8 cellular contexts compared by ENCODE assay signal in genomic region chr12:120903382-120903817, GRCh38. TPM values are rescaled to one million over a fixed set of nuclear protein-coding genes. Genes with fewer than 3 reads are reported as not detected.
DNase-seq lines count a peak whose midpoint lies in the region; ATAC-seq and TF ChIP-seq lines count a peak whose summit lies in the region.

No MANE protein-coding gene starts in this region.

- peaks cover 15% of the 10 kb centered on the region for H3K36me3 Mint-ChIP-seq in activated T-helper 2 cell treated with anti-CD3 and anti-CD28 coated beads, Interferon-gamma antibody, Interleukin-2, Interleukin-4, amounts not matched to agents 10 μg/mL and 5 μg/mL and 100 μg/mL, durations not matched to agents 14 hours and 24 hours and 36 hours (ENCODE audit: low read depth)

- no peaks in the 10 kb centered on the region for H3K9me3 ChIP-seq in neutrophil

- ATAC-seq in HG02973 (IDR thresholded peaks at IDR 0.05; ENCODE audit: unreplicated experiment), result peak; percentile 34

- H3K27ac ChIP-seq in neutrophil, result peak overlapping the region; percentile 96

- no peaks in the 10 kb centered on the region for H3K36me3 ChIP-seq in neutrophil

- intact Hi-C loops in activated T-helper 2 cell treated with anti-CD3 and anti-CD28 coated beads, Interferon-gamma antibody, Interleukin-2, Interleukin-4, amounts not matched to agents 10 μg/mL and 5 μg/mL and 100 μg/mL, durations not matched to agents 14 hours and 24 hours and 36 hours (cut with micrococcal nuclease), result loop anchor here (5.0 kb wide), 2 partner anchors 46 to 59 kb away; no protein-coding TSS in a partner anchor

- H3K4me1 Mint-ChIP-seq in activated T-helper 2 cell treated with anti-CD3 and anti-CD28 coated beads, Interferon-gamma antibody, Interleukin-2, Interleukin-4, amounts not matched to agents 10 μg/mL and 5 μg/mL and 100 μg/mL, durations not matched to agents 14 hours and 24 hours and 36 hours (ENCODE audit: low read depth), result peaks cover 24% of the 10 kb centered on the region

- peak overlapping the region; percentile 86 for H3K27ac Mint-ChIP-seq in activated T-helper 2 cell treated with anti-CD3 and anti-CD28 coated beads, Interferon-gamma antibody, Interleukin-2, Interleukin-4, amounts not matched to agents 10 μg/mL and 5 μg/mL and 100 μg/mL, durations not matched to agents 14 hours and 24 hours and 36 hours

- H3K4me3 ChIP-seq in foreskin fibroblast (ENCODE audit: low read depth in 1 of 2, low read length in 2 of 2), result peak overlapping the region; percentile 73 to 93
- H3K4me3 ChIP-seq in neutrophil (ENCODE audit: low read depth in 1 of 2, low read length in 1 of 2), result peak overlapping the region; percentile 83 to 88

- no peak for TF ChIP-seq CTCF in foreskin fibroblast (IDR thresholded peaks at IDR 0.05; ENCODE audit: low read depth, low read length)
- peak; percentile 11 for TF ChIP-seq CTCF in neutrophil (IDR thresholded peaks at IDR 0.05)

- no peaks in the 10 kb centered on the region for H3K27me3 ChIP-seq in neutrophil

- no peaks in the 10 kb centered on the region for H3K27me3 Mint-ChIP-seq in activated T-helper 2 cell treated with anti-CD3 and anti-CD28 coated beads, Interferon-gamma antibody, Interleukin-2, Interleukin-4, amounts not matched to agents 10 μg/mL and 5 μg/mL and 100 μg/mL, durations not matched to agents 14 hours and 24 hours and 36 hours (ENCODE audit: low read depth)

- peak overlapping the region; percentile 97 for H3K4me3 Mint-ChIP-seq in activated T-helper 2 cell treated with anti-CD3 and anti-CD28 coated beads, Interferon-gamma antibody, Interleukin-2, Interleukin-4, amounts not matched to agents 10 μg/mL and 5 μg/mL and 100 μg/mL, durations not matched to agents 14 hours and 24 hours and 36 hours (ENCODE audit: low read depth)

- H3K9me3 Mint-ChIP-seq in activated T-helper 2 cell treated with anti-CD3 and anti-CD28 coated beads, Interferon-gamma antibody, Interleukin-2, Interleukin-4, amounts not matched to agents 10 μg/mL and 5 μg/mL and 100 μg/mL, durations not matched to agents 14 hours and 24 hours and 36 hours, result no peaks in the 10 kb centered on the region

- peaks cover 23 to 33% of the 10 kb centered on the region in 2 experiments for H3K4me1 ChIP-seq in neutrophil (ENCODE audit: control insufficient read depth in 1 of 2, insufficient read depth in 1 of 2, low read depth in 1 of 2, low read length in 1 of 2)

- DNase-seq in NOMO-1 (lab: John Stamatoyannopoulos, UW; ENCODE audit: unreplicated experiment in 2 of 2) (peak; percentile 17 to 25), NOMO-1 treated with dmso at 0.1 percent for 144 hours (lab: John Stamatoyannopoulos, UW; ENCODE audit: unreplicated experiment) (no peak), OCI-M1 (lab: John Stamatoyannopoulos, UW) (peak; percentile 55), foreskin fibroblast (peak; percentile 31 to 70), superior temporal gyrus (ENCODE audit: extremely low spot score) (peak; percentile 13)
- peak; percentile 60 for DNase-seq in activated T-helper 2 cell treated with anti-CD3 and anti-CD28 coated beads, Interferon-gamma antibody, Interleukin-2, Interleukin-4, amounts not matched to agents 10 μg/mL and 5 μg/mL and 100 μg/mL, durations not matched to agents 14 hours and 24 hours and 36 hours (ENCODE audit: low spot score)

RNA-seq across cellular contexts. Expression of gene SPPL3, which starts 0.8 kb away (rescaled TPM):
- 33.4 and 38.2 TPM in 2 replicates for total RNA-seq in activated T-helper 2 cell treated with anti-CD3 and anti-CD28 coated beads, Interferon-gamma antibody, Interleukin-2, Interleukin-4, amounts not matched to agents 10 μg/mL and 5 μg/mL and 100 μg/mL, durations not matched to agents 14 hours and 24 hours and 36 hours
